Comparison of ENCODE assay signal across 1 cellular context in genomic region chr2:222655748-222656543, GRCh38.
TF ChIP-seq lines count a peak whose summit lies in the region.

Gene FARSB (minus strand): TSS chr2:222656092. CDS start chr2:222656073, 19 bp downstream.

TF ChIP-seq in HepG2, 621 proteins besides CTCF, POLR2A, EP300 and RAD21 (continued from another document and continues in another):
- TF ChIP-seq, protein P1, sequence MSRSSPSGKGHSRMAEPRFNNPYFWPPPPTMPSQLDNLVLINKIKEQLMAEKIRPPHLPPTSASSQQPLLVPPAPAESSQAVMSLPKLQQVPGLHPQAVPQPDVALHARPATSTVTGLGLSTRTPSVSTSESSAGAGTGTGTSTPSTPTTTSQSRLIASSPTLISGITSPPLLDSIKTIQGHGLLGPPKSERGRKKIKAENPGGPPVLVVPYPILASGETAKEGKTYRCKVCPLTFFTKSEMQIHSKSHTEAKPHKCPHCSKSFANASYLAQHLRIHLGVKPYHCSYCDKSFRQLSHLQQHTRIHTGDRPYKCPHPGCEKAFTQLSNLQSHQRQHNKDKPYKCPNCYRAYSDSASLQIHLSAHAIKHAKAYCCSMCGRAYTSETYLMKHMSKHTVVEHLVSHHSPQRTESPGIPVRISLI (CRISPR knock-in tag; IDR thresholded peaks at IDR 0.05; ENCODE audit: borderline replicate concordance) = peak; percentile 42; the same call in 1 of the 2 replicates
- TF ChIP-seq ATRX (CRISPR knock-in tag; IDR thresholded peaks at IDR 0.05; ENCODE audit: borderline replicate concordance) (0 out of 2 replicates have a peak, but pooled peaks have one; percentile 88), EED (CRISPR knock-in tag; IDR thresholded peaks at IDR 0.05) (no peak), KDM6A (CRISPR knock-in tag; IDR thresholded peaks at IDR 0.05; ENCODE audit: low read depth) (no peak), ZKSCAN8 (CRISPR knock-in tag; IDR thresholded peaks at IDR 0.05; ENCODE audit: borderline replicate concordance) (0 out of 2 replicates have a peak, but pooled peaks have one; percentile 14), HOXA7 (CRISPR knock-in tag; IDR thresholded peaks at IDR 0.05) (no peak), ZNF562 (CRISPR knock-in tag; IDR thresholded peaks at IDR 0.05; ENCODE audit: borderline replicate concordance) (no peak), GRHL1 (CRISPR knock-in tag; conservative IDR thresholded peaks at IDR 0.05) (no peak), SUZ12 (IDR thresholded peaks at IDR 0.05; ENCODE audit: low read depth, low read length) (no peak), ETV6 (CRISPR knock-in tag; conservative IDR thresholded peaks at IDR 0.05) (no peak; the same call in 1 of the 2 replicates), FOXK1 (CRISPR knock-in tag; IDR thresholded peaks at IDR 0.05; ENCODE audit: borderline replicate concordance, low read depth) (peak; percentile 48), BORCS8-MEF2B (CRISPR knock-in tag; IDR thresholded peaks at IDR 0.05) (peak; percentile 93), NR2C2 (CRISPR knock-in tag; IDR thresholded peaks at IDR 0.05; ENCODE audit: borderline replicate concordance) (peak; percentile 87), EHMT2 (IDR thresholded peaks at IDR 0.05; ENCODE audit: borderline replicate concordance, low read depth, low read length) (no peak), PHF21A (CRISPR knock-in tag; IDR thresholded peaks at IDR 0.05) (no peak), TSC22D2 (CRISPR knock-in tag; IDR thresholded peaks at IDR 0.05; ENCODE audit: borderline replicate concordance) (0 out of 2 replicates have a peak, but pooled peaks have one; percentile 68), ESRRA (CRISPR knock-in tag; IDR thresholded peaks at IDR 0.05; ENCODE audit: low read depth) (peak; percentile 16; the same call in 1 of the 2 replicates), ATF7 (IDR thresholded peaks at IDR 0.05) (no peak), ATF7 (CRISPR knock-in tag; IDR thresholded peaks at IDR 0.05) (peak; percentile 75; the same call in 1 of the 2 replicates), ZNF558 (CRISPR knock-in tag; IDR thresholded peaks at IDR 0.05; ENCODE audit: borderline replicate concordance) (peak; percentile 85; the same call in 1 of the 2 replicates), ATF6 (CRISPR knock-in tag; conservative IDR thresholded peaks at IDR 0.05) (no peak), ZBTB25 (CRISPR knock-in tag; IDR thresholded peaks at IDR 0.05) (no peak), ZNF121 (CRISPR knock-in tag; IDR thresholded peaks at IDR 0.05) (no peak), ATM (IDR thresholded peaks at IDR 0.05; ENCODE audit: borderline replicate concordance) (no peak), SAP130 (CRISPR knock-in tag; IDR thresholded peaks at IDR 0.05; ENCODE audit: low read depth) (peak; percentile 95), ZFP1 (CRISPR knock-in tag; IDR thresholded peaks at IDR 0.05) (peak; percentile 41; the same call in 1 of the 2 replicates), ISL2 (CRISPR knock-in tag; IDR thresholded peaks at IDR 0.05) (peak; percentile 41; the same call in 1 of the 2 replicates), NFE2L2 (IDR thresholded peaks at IDR 0.05; ENCODE audit: low read length) (0 out of 2 replicates have a peak, but pooled peaks have one; percentile 2), MATR3 (CRISPR knock-in tag; IDR thresholded peaks at IDR 0.05) (0 out of 2 replicates have a peak, but pooled peaks have one; percentile 66), KIAA2018 (CRISPR knock-in tag; IDR thresholded peaks at IDR 0.05; ENCODE audit: borderline replicate concordance) (no peak), PRDM15 (CRISPR knock-in tag; IDR thresholded peaks at IDR 0.05) (no peak), ZBTB42 (CRISPR knock-in tag; IDR thresholded peaks at IDR 0.05) (no peak; the same call in 1 of the 2 replicates), GATAD1 (CRISPR knock-in tag; IDR thresholded peaks at IDR 0.05) (peak; percentile 92), RCOR2 (CRISPR knock-in tag; IDR thresholded peaks at IDR 0.05) (no peak), TP53 (CRISPR knock-in tag; conservative IDR thresholded peaks at IDR 0.05) (no peak)
- TF ChIP-seq, protein P2, sequence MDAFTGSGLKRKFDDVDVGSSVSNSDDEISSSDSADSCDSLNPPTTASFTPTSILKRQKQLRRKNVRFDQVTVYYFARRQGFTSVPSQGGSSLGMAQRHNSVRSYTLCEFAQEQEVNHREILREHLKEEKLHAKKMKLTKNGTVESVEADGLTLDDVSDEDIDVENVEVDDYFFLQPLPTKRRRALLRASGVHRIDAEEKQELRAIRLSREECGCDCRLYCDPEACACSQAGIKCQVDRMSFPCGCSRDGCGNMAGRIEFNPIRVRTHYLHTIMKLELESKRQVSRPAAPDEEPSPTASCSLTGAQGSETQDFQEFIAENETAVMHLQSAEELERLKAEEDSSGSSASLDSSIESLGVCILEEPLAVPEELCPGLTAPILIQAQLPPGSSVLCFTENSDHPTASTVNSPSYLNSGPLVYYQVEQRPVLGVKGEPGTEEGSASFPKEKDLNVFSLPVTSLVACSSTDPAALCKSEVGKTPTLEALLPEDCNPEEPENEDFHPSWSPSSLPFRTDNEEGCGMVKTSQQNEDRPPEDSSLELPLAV (CRISPR knock-in tag; conservative IDR thresholded peaks at IDR 0.05; ENCODE audit: low read depth) = no peak
- TF ChIP-seq, protein P3, sequence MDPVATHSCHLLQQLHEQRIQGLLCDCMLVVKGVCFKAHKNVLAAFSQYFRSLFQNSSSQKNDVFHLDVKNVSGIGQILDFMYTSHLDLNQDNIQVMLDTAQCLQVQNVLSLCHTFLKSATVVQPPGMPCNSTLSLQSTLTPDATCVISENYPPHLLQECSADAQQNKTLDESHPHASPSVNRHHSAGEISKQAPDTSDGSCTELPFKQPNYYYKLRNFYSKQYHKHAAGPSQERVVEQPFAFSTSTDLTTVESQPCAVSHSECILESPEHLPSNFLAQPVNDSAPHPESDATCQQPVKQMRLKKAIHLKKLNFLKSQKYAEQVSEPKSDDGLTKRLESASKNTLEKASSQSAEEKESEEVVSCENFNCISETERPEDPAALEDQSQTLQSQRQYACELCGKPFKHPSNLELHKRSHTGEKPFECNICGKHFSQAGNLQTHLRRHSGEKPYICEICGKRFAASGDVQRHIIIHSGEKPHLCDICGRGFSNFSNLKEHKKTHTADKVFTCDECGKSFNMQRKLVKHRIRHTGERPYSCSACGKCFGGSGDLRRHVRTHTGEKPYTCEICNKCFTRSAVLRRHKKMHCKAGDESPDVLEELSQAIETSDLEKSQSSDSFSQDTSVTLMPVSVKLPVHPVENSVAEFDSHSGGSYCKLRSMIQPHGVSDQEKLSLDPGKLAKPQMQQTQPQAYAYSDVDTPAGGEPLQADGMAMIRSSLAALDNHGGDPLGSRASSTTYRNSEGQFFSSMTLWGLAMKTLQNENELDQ (CRISPR knock-in tag; IDR thresholded peaks at IDR 0.05; ENCODE audit: borderline replicate concordance) = no peak
